1 cellular context compared by ENCODE assay signal in the genomic region with DNA sequence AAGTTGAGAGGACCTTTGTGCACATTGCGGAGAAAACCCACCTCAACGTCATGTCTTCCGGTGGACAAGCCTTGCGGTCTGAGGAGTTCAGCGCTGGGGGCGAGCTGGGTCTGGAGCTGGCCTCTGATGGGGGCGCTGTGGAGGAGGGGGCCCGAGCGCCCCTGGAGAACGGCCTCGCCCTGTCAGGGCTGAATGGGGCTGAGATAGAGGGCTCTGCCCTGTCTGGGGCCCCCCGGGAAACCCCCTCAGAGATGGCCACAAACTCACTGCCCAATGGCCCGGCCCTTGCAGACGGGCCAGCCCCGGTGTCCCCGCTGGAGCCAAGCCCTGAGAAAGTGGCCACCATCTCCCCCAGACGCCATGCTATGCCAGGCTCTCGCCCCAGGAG.
TF ChIP-seq lines count a peak whose summit lies in the region.

No MANE protein-coding gene starts in this region.

TF ChIP-seq in WTC11, 78 proteins besides CTCF, POLR2A, EP300 and RAD21 (continued from another document):
- no peak for TF ChIP-seq E2F4 (CRISPR knock-in tag; IDR thresholded peaks at IDR 0.05; ENCODE audit: borderline replicate concordance, low read depth)
- TF ChIP-seq, protein P1, sequence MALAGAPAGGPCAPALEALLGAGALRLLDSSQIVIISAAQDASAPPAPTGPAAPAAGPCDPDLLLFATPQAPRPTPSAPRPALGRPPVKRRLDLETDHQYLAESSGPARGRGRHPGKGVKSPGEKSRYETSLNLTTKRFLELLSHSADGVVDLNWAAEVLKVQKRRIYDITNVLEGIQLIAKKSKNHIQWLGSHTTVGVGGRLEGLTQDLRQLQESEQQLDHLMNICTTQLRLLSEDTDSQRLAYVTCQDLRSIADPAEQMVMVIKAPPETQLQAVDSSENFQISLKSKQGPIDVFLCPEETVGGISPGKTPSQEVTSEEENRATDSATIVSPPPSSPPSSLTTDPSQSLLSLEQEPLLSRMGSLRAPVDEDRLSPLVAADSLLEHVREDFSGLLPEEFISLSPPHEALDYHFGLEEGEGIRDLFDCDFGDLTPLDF (CRISPR knock-in tag; IDR thresholded peaks at IDR 0.05) = no peak
- TF ChIP-seq FOXJ3 (CRISPR knock-in tag; IDR thresholded peaks at IDR 0.05; ENCODE audit: borderline replicate concordance) = no peak
- TF ChIP-seq, protein P2, sequence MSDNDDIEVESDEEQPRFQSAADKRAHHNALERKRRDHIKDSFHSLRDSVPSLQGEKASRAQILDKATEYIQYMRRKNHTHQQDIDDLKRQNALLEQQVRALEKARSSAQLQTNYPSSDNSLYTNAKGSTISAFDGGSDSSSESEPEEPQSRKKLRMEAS (CRISPR knock-in tag; IDR thresholded peaks at IDR 0.05) = no peak
- TF ChIP-seq PRRX2 (CRISPR knock-in tag; IDR thresholded peaks at IDR 0.05) = no peak
- TF ChIP-seq, protein P3, sequence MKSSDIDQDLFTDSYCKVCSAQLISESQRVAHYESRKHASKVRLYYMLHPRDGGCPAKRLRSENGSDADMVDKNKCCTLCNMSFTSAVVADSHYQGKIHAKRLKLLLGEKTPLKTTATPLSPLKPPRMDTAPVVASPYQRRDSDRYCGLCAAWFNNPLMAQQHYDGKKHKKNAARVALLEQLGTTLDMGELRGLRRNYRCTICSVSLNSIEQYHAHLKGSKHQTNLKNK (CRISPR knock-in tag; IDR thresholded peaks at IDR 0.05) = no peak
- no peak for TF ChIP-seq ZBTB21 (CRISPR knock-in tag; IDR thresholded peaks at IDR 0.05; ENCODE audit: borderline replicate concordance)
- TF ChIP-seq ZNF423 (CRISPR knock-in tag; IDR thresholded peaks at IDR 0.05) = no peak
- no peak for TF ChIP-seq IRF2 (CRISPR knock-in tag; IDR thresholded peaks at IDR 0.05; ENCODE audit: borderline replicate concordance, low read depth)
- no peak for TF ChIP-seq RORB (CRISPR knock-in tag; IDR thresholded peaks at IDR 0.05)
- TF ChIP-seq HMGA2 (CRISPR knock-in tag; IDR thresholded peaks at IDR 0.05) = no peak
- no peak for TF ChIP-seq TEAD4 (CRISPR knock-in tag; IDR thresholded peaks at IDR 0.05)
- TF ChIP-seq, protein P4, sequence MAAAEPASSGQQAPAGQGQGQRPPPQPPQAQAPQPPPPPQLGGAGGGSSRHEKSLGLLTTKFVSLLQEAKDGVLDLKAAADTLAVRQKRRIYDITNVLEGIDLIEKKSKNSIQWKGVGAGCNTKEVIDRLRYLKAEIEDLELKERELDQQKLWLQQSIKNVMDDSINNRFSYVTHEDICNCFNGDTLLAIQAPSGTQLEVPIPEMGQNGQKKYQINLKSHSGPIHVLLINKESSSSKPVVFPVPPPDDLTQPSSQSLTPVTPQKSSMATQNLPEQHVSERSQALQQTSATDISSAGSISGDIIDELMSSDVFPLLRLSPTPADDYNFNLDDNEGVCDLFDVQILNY (CRISPR knock-in tag; IDR thresholded peaks at IDR 0.05) = no peak
- no peak for TF ChIP-seq ATF3 (CRISPR knock-in tag; conservative IDR thresholded peaks at IDR 0.05)
